In genomic region chr2:216535454-216535995, GRCh38 we compare ENCODE assay signal across 8 cellular contexts. TPM values are rescaled to one million over a fixed set of nuclear protein-coding genes. Genes with fewer than 3 reads are reported as not detected.
DNase-seq lines count a peak whose midpoint lies in the region; ATAC-seq and TF ChIP-seq lines count a peak whose summit lies in the region.

No MANE protein-coding gene starts in this region.

- no peak for ATAC-seq in GM21526 (IDR thresholded peaks at IDR 0.05; ENCODE audit: low FRiP score, unreplicated experiment)
- no peak for ATAC-seq in HG02798 (IDR thresholded peaks at IDR 0.05; ENCODE audit: poor library complexity, unreplicated experiment)

- H3K27ac ChIP-seq in neural cell (ENCODE audit: low read length) = peak overlapping the region; percentile 93

- no peak overlapping the region for H2AFZ ChIP-seq in neural cell (ENCODE audit: low read depth, low read length)

- no peaks in the 10 kb centered on the region for H3K36me3 ChIP-seq in neural cell (ENCODE audit: insufficient read depth, low read length)

- H3K9me2 ChIP-seq in neural cell (ENCODE audit: insufficient read depth, low read length) = no peaks in the 10 kb centered on the region

- no peaks in the 10 kb centered on the region for H3K9me3 ChIP-seq in neural cell (ENCODE audit: low read length)

- H3F3A ChIP-seq in neural cell (ENCODE audit: insufficient read depth, low read length, poor library complexity, severe bottlenecking) = no peaks in the 10 kb centered on the region

- H3K4me3 ChIP-seq in neural cell (ENCODE audit: low read length) = no peak overlapping the region

- H3K79me2 ChIP-seq in neural cell (replicated peaks; ENCODE audit: insufficient read depth, low read length) = no peaks in the 10 kb centered on the region

- no peak for TF ChIP-seq EP300 in neural cell (conservative IDR thresholded peaks at IDR 0.05; ENCODE audit: poor library complexity, severe bottlenecking)

- TF ChIP-seq RAD21 in neural cell (conservative IDR thresholded peaks at IDR 0.05) = no peak

- TF ChIP-seq CTCF in neural cell (IDR thresholded peaks at IDR 0.05; ENCODE audit: poor library complexity, severe bottlenecking) = no peak

- peak overlapping the region; percentile 67 for H3K9ac ChIP-seq in neural cell (ENCODE audit: low read length)

- H3K4me2 ChIP-seq in neural cell (ENCODE audit: low read length) = no peak overlapping the region

- no peaks in the 10 kb centered on the region for H4K20me1 ChIP-seq in neural cell (ENCODE audit: insufficient read depth)

- H3K27me3 ChIP-seq in neural cell (ENCODE audit: insufficient read depth, low read depth, low read length) = no peaks in the 10 kb centered on the region

- DNase-seq in AG20443 (ENCODE audit: low spot score) (peak; percentile 88), RPMI7951 (ENCODE audit: low read depth) (peak; percentile 92), fibroblast of gingiva (ENCODE audit: low read depth) (peak; percentile 88), NCI-H2171 treated with DMSO at 0.1 percent for 48 hours (lab: John Stamatoyannopoulos, UW) (no peak), medulla oblongata (ENCODE audit: extremely low spot score) (no peak)

TF ChIP-seq in neural cell, 6 proteins besides CTCF, POLR2A, EP300 and RAD21:
- no peak for TF ChIP-seq SMC3 (conservative IDR thresholded peaks at IDR 0.05; ENCODE audit: poor library complexity)
- no peak for TF ChIP-seq MXI1 (conservative IDR thresholded peaks at IDR 0.05; ENCODE audit: poor library complexity, severe bottlenecking)
- TF ChIP-seq EZH2 (IDR thresholded peaks at IDR 0.05; ENCODE audit: borderline replicate concordance, insufficient read depth, low read length, poor library complexity, severe bottlenecking) = no peak
- no peak for TF ChIP-seq TAF1 (IDR thresholded peaks at IDR 0.05; ENCODE audit: low read depth)
- no peak for TF ChIP-seq POLR2AphosphoS5 (IDR thresholded peaks at IDR 0.05)
- no peak for TF ChIP-seq REST (IDR thresholded peaks at IDR 0.05; ENCODE audit: borderline replicate concordance)

RNA-seq across cellular contexts. Expression of gene RPL37A, which starts 36.9 kb away (rescaled TPM):
- 1,523 and 2,058 TPM in 2 replicates for total RNA-seq in RPMI7951 (2014; rRNA removed; shearing (Covaris generic))
- polyA plus RNA-seq in neural cell = 1,507 and 1,655 TPM in 2 replicates
- 291 and 334 TPM in 2 replicates for polyA minus RNA-seq in neural cell

Comparison
In these comparisons a context has a peak if more than half of its experiments do, and no peak if none do; other contexts are left out.
1. DNase-seq: peak in AG20443 (single experiment), RPMI7951 (single experiment) and fibroblast of gingiva (single experiment); none in NCI-H2171 treated with DMSO at 0.1 percent for 48 hours (single experiment) and medulla oblongata (single experiment).